In genomic region chr20:49617394-49617793, GRCh38 we compare ENCODE assay signal across 1 cellular context. TPM values are rescaled to one million over a fixed set of nuclear protein-coding genes. Genes with fewer than 3 reads are reported as not detected.
"Had no signal": no experiment of that assay in that cellular context is flagged by ENCODE, and none has a peak within 500 bp of the region (broad histone marks: within the 10 kb centered on the region; RNA-seq: fewer than 3 reads in every experiment).

No MANE protein-coding gene starts in this region.

RNA-seq across cellular contexts. Expression of gene PTGIS, which starts 49.5 kb away (rescaled TPM):
- total RNA-seq: activated naive CD4-positive, alpha-beta T cell treated with anti-CD3 and anti-CD28 coated beads for 36 hours had no signal
